8 cellular contexts compared by ENCODE assay signal in genomic region chr6:38638941-38639497, GRCh38. TPM values are rescaled to one million over a fixed set of nuclear protein-coding genes. Genes with fewer than 3 reads are reported as not detected.
DNase-seq lines count a peak whose midpoint lies in the region; TF ChIP-seq lines count a peak whose summit lies in the region.

No MANE protein-coding gene starts in this region.

- POLR2A ChIA-PET in HEK293T (lab: Yijun Ruan, JAX), result interaction anchor here (0.9 to 1.7 kb wide), 5 partner anchors 12 to 145 kb away, joined by 3 to 6 read pairs (median 3); no protein-coding TSS in a partner anchor

- no peak for TF ChIP-seq CTCF in dorsolateral prefrontal cortex (IDR thresholded peaks at IDR 0.05 in 54 of 56, conservative IDR thresholded peaks at IDR 0.05 in 2 of 56; ENCODE audit: low read depth in 1 of 56, partially characterized antibody in 56 of 56)

- intact Hi-C loops in dorsolateral prefrontal cortex (cut with DNase I), result loop anchor here (5.0 kb wide), 1 partner anchor 63 kb away; the partner anchor contains the start of gene GLO1 (in 2 of the 2)

- CTCF ChIA-PET in HEK293T (lab: Yijun Ruan, JAX), result no interaction called here

- peak overlapping the region; percentile 79 to 99 (median 94) for H3K27ac ChIP-seq in dorsolateral prefrontal cortex

- H3K4me3 ChIP-seq in GM08714 (ENCODE audit: low read length), result peak overlapping the region; percentile 84
- H3K4me3 ChIP-seq in dorsolateral prefrontal cortex, result peak overlapping the region; percentile 46 to 99 (median 92)

- H3K27me3 ChIP-seq in dorsolateral prefrontal cortex, result no peaks in the 10 kb centered on the region

- DNase-seq in HEK293T (ENCODE audit: extremely low spot score) (peak; percentile 44), MV-4-11 (lab: John Stamatoyannopoulos, UW) (peak; percentile 26), dorsolateral prefrontal cortex (peak in 8 of 10 donors; percentile 21 to 69 (median 37)), medulla oblongata (ENCODE audit: extremely low spot score) (peak; percentile 38), D341Med (ENCODE audit: low spot score) (no peak)
- DNase-seq in activated CD4-positive, alpha-beta T cell treated with anti-CD3 and anti-CD28 coated beads, Interleukin-2, amount 50 U/mL, for 48 hours, result peak; percentile 65 to 70
- DNase-seq in stimulated activated CD8-positive, alpha-beta memory T cell treated with anti-CD3 and anti-CD28 coated beads, Interleukin-15, amount 100 ng/mL, for 4 hours (ENCODE audit: low read depth in 2 of 2), result peak; percentile 40 to 51

TF ChIP-seq in HEK293T, 16 proteins besides CTCF, POLR2A, EP300 and RAD21:
- no peak for TF ChIP-seq CTBP1 (IDR thresholded peaks at IDR 0.05; ENCODE audit: borderline replicate concordance)
- TF ChIP-seq LEF1 (IDR thresholded peaks at IDR 0.05; ENCODE audit: borderline replicate concordance), result no peak
- TF ChIP-seq HDGF (IDR thresholded peaks at IDR 0.05; ENCODE audit: borderline replicate concordance), result no peak
- TF ChIP-seq ARNT (IDR thresholded peaks at IDR 0.05), result no peak

RNA-seq across cellular contexts. Expression of gene BTBD9, which starts 0.7 kb away (rescaled TPM):
- 100 to 1,000 TPM in 1 of 120 experiments, 10 to 100 TPM in 119; 34.8 to 100 (median 67.6) TPM for total RNA-seq in dorsolateral prefrontal cortex
